24 cellular contexts compared by ENCODE assay signal in the genomic region with DNA sequence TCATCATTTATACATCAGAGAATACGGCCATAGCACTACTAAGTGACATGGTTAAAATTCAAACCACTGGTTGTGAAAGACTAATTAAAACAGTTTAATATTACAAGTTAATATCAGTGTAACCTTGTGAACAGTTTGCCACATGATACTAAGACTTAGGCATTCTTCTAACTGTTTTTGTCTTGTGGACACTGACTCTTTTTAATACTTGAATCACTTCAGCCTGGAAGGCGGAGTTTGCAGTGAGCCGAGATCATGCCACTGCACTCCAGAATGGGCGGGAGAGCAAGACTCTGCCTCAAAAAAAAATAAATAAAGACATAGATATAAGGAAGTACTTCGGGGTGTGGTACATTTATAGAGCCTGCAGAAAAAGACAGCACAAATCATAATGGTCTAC.
DNase-seq lines count a peak whose midpoint lies in the region; ATAC-seq and TF ChIP-seq lines count a peak whose summit lies in the region.
"Had no signal": no experiment of that assay in that cellular context is flagged by ENCODE, and none has a peak within 500 bp of the region (broad histone marks: within the 10 kb centered on the region; RNA-seq: fewer than 3 reads in every experiment).

No MANE protein-coding gene starts in this region.

- H3K4me2 ChIP-seq in IMR-90 (ENCODE audit: low read depth, low read length) = no peak overlapping the region

- H3K27ac ChIP-seq in C4-2B (peak overlapping the region; percentile 43; the same call in 1 of the 2 replicates), IMR-90 (ENCODE audit: insufficient read depth, low read length) (no peak overlapping the region)
- H3K27ac ChIP-seq: Peyer's patch, SK-N-MC had no signal

- H3K9me3 ChIP-seq in IMR-90 (ENCODE audit: control insufficient read depth, insufficient read depth, low read length) = peaks cover 2% of the 10 kb centered on the region; the same call in 1 of the 2 replicates
- H3K9me3 ChIP-seq in mucosa of descending colon = no peaks in the 10 kb centered on the region

- no peak overlapping the region for H3K23ac ChIP-seq in IMR-90 (ENCODE audit: low read depth, low read length)

- dilution Hi-C loops in IMR-90 (cut with HindIII; ENCODE audit: low sequenced_read_pairs, unreplicated experiment) = no loop called here

- H2BK20ac ChIP-seq in IMR-90 (ENCODE audit: low read depth, low read length) = no peak overlapping the region

- POLR2A ChIA-PET in IMR-90 (lab: Charles Lee; ENCODE audit: unreplicated experiment) = no interaction called here

- no peak overlapping the region for H2BK5ac ChIP-seq in IMR-90 (ENCODE audit: low read depth, low read length, poor library complexity, severe bottlenecking)

- H3K4me3 ChIP-seq in IMR-90 (ENCODE audit: insufficient read depth, low read depth, low read length) (no peak overlapping the region), choroid plexus epithelial cell (ENCODE audit: low read depth, low read length) (no peak overlapping the region), mucosa of descending colon (no peak overlapping the region)
- H3K4me3 ChIP-seq: GM12878, K562, Peyer's patch, SK-N-MC had no signal

- H2AK9ac ChIP-seq in IMR-90 (replicated peaks; ENCODE audit: low read depth, low read length, poor library complexity) = no peak overlapping the region

- no peak for TF ChIP-seq POLR2A in IMR-90 (IDR thresholded peaks at IDR 0.05; ENCODE audit: low read depth, low read length)

- DNase-seq in IMR-90 = no peak
- peak; percentile 25 for DNase-seq in choroid plexus epithelial cell (ENCODE audit: low read depth)
- DNase-seq in renal cortical epithelial cell (ENCODE audit: low read depth) = peak; percentile 76
- DNase-seq in GM13976 (ENCODE audit: low spot score) = no peak
- DNase-seq in mucosa of descending colon = no peak
- no peak for DNase-seq in SKM-1 treated with dmso at 0.1 percent for 144 hours (lab: John Stamatoyannopoulos, UW; ENCODE audit: unreplicated experiment)
- DNase-seq: DMS153, GDM1, Kasumi-1, NCI-H1105 treated with DMSO at 0.1 percent for 48 hours, NCI-H146, NCI-H1930, NCI-H2107, NCI-H446 treated with DMSO at 0.1 percent for 48 hours, NCI-H526, Peyer's patch, SIG-M5, SW 1271 had no signal

- H2BK15ac ChIP-seq in IMR-90 (ENCODE audit: low read depth, low read length) = no peak overlapping the region

- H3K4ac ChIP-seq in IMR-90 (ENCODE audit: low read depth, low read length) = no peak overlapping the region

- no peak overlapping the region for H4K91ac ChIP-seq in IMR-90 (ENCODE audit: insufficient read depth, low read depth, low read length)

- no peaks in the 10 kb centered on the region for H4K20me1 ChIP-seq in IMR-90 (ENCODE audit: insufficient read depth, low read length)

- no CpG with 5 or more reads among the region's 5 CpGs for WGBS in IMR-90 (ENCODE audit: extremely low coverage in 2 of 2, insufficient read length in 1 of 2), 2 experiments

- no peak overlapping the region for H3K56ac ChIP-seq in IMR-90 (ENCODE audit: extremely low read depth, insufficient read depth, low read length)

- H3K9me1 ChIP-seq in IMR-90 (ENCODE audit: insufficient read depth, low read length) = no peaks in the 10 kb centered on the region

- no TSS peak for BruUV-seq in IMR-90 (replicated peaks; lab: Mats Ljungman, UMichigan)

- H3K4me1 ChIP-seq in IMR-90 (ENCODE audit: control insufficient read depth, insufficient read depth, low read length) = no peaks in the 10 kb centered on the region
- no peaks in the 10 kb centered on the region for H3K4me1 ChIP-seq in mucosa of descending colon (ENCODE audit: low read depth)
- H3K4me1 ChIP-seq: Peyer's patch had no signal

- no peak overlapping the region for H3K18ac ChIP-seq in IMR-90 (ENCODE audit: low read depth, low read length)

- intact Hi-C loops in IMR-90 (cut with micrococcal nuclease) = no loop called here
- intact Hi-C loops in mucosa of descending colon (cut with DNase I, micrococcal nuclease) = no loop called here

- ATAC-seq in IMR-90 (ENCODE audit: low read depth) (peak; percentile 37; the same call in 1 of the 2 replicates), mucosa of descending colon (no peak)
- ATAC-seq: GM12878, HCT116, HepG2, K562 had no signal

- in situ Hi-C loops in IMR-90 (cut with MboI; ENCODE audit: low sequenced_read_pairs) (no loop called here), GM13976 (cut with MboI; ENCODE audit: low sequenced_read_pairs, unreplicated experiment) (no loop called here)

- H2AFZ ChIP-seq in IMR-90 (replicated peaks; ENCODE audit: low read length, poor library complexity) = no peak overlapping the region

- TF ChIP-seq CTCF in C4-2B (conservative IDR thresholded peaks at IDR 0.05) (no peak), IMR-90 (conservative IDR thresholded peaks at IDR 0.05; ENCODE audit: low read depth, low read length) (no peak), choroid plexus epithelial cell (conservative IDR thresholded peaks at IDR 0.05; ENCODE audit: low read depth, low read length) (no peak), GM13976 (IDR thresholded peaks at IDR 0.05; ENCODE audit: borderline replicate concordance, control extremely low read depth, extremely low read depth, insufficient read depth, missing control alignments) (no peak), mucosa of descending colon (IDR thresholded peaks at IDR 0.05) (no peak)

- H3K27me3 ChIP-seq in IMR-90 (ENCODE audit: control insufficient read depth, insufficient read depth, low read length) = no peaks in the 10 kb centered on the region
- H3K27me3 ChIP-seq: Peyer's patch had no signal

- H4K5ac ChIP-seq in IMR-90 (ENCODE audit: low read depth, low read length) = no peak overlapping the region

- no peak overlapping the region for H2BK120ac ChIP-seq in IMR-90 (ENCODE audit: low read depth, low read length)

- H2AK5ac ChIP-seq in IMR-90 (ENCODE audit: low read depth, low read length) = no peak overlapping the region

- H3K14ac ChIP-seq in IMR-90 (replicated peaks; ENCODE audit: low read depth, low read length) = no peak overlapping the region

- no peak overlapping the region for H3K9ac ChIP-seq in IMR-90 (ENCODE audit: low read depth, low read length)

- no peak for TF ChIP-seq RAD21 in IMR-90 (IDR thresholded peaks at IDR 0.05; ENCODE audit: low read length)

- CTCF ChIA-PET in IMR-90 (lab: Yijun Ruan, JAX) = no interaction called here

- H3K36me3 ChIP-seq in IMR-90 (ENCODE audit: control insufficient read depth, insufficient read depth, low read length) (no peaks in the 10 kb centered on the region), mucosa of descending colon (ENCODE audit: low read depth) (no peaks in the 10 kb centered on the region)
- H3K36me3 ChIP-seq: Peyer's patch had no signal

- H3K79me1 ChIP-seq in IMR-90 (ENCODE audit: low read depth in 1 of 2, low read length in 2 of 2) = no peaks in the 10 kb centered on the region

- H4K8ac ChIP-seq in IMR-90 (ENCODE audit: low read depth in 2 of 2, low read length in 2 of 2) = no peak overlapping the region

TF ChIP-seq in IMR-90, 13 proteins besides CTCF, POLR2A, EP300 and RAD21:
- TF ChIP-seq SMC3 (IDR thresholded peaks at IDR 0.05; ENCODE audit: low read depth, low read length) = no peak
- TF ChIP-seq MAZ (IDR thresholded peaks at IDR 0.05; ENCODE audit: borderline replicate concordance, low read depth, low read length) = no peak
- no peak for TF ChIP-seq MAFK (IDR thresholded peaks at IDR 0.05; ENCODE audit: low read depth, low read length)
- no peak for TF ChIP-seq MXI1 (IDR thresholded peaks at IDR 0.05; ENCODE audit: borderline replicate concordance, low read depth, low read length)
- TF ChIP-seq NFE2L2 (IDR thresholded peaks at IDR 0.05; ENCODE audit: low read depth, low read length) = no peak
- TF ChIP-seq, protein P1, sequence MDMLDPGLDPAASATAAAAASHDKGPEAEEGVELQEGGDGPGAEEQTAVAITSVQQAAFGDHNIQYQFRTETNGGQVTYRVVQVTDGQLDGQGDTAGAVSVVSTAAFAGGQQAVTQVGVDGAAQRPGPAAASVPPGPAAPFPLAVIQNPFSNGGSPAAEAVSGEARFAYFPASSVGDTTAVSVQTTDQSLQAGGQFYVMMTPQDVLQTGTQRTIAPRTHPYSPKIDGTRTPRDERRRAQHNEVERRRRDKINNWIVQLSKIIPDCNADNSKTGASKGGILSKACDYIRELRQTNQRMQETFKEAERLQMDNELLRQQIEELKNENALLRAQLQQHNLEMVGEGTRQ (IDR thresholded peaks at IDR 0.05; ENCODE audit: low read depth, low read length) = no peak
- TF ChIP-seq BHLHE40 (IDR thresholded peaks at IDR 0.05; ENCODE audit: low read depth, low read length) = no peak
- no peak for TF ChIP-seq ELK1 (IDR thresholded peaks at IDR 0.05; ENCODE audit: borderline replicate concordance, low read depth, low read length)
- TF ChIP-seq CHD1 (IDR thresholded peaks at IDR 0.05; ENCODE audit: low read depth, low read length) = no peak

Comparison
In these comparisons a context has a peak if more than half of its experiments do, and no peak if none do; other contexts are left out.
1. DNase-seq: peak in choroid plexus epithelial cell (single experiment) and renal cortical epithelial cell (single experiment); none in IMR-90 (single experiment), GM13976 (single experiment), mucosa of descending colon (0 of 3) and SKM-1 treated with dmso at 0.1 percent for 144 hours (single experiment).